ENCODE assay signal across 8 cellular contexts in genomic region chr2:64751286-64752260, GRCh38.
DNase-seq lines count a peak whose midpoint lies in the region; ATAC-seq and TF ChIP-seq lines count a peak whose summit lies in the region.

No MANE protein-coding gene starts in this region.

- DNase-seq in stimulated activated CD4-positive, alpha-beta T cell treated with anti-CD3 and anti-CD28 coated beads, Interleukin-15, amount 100 ng/mL, for 24 hours = peak; percentile 53
- DNase-seq in stimulated activated CD4-positive, alpha-beta T cell treated with anti-CD3 and anti-CD28 coated beads, Interleukin-12 subunit alpha, Interleukin-12 subunit beta, amount 100 ng/mL, for 4 hours = no peak
- DNase-seq in H4 (ENCODE audit: low spot score) (peak; percentile 98), Karpas-422 (peak; percentile 76), SK-N-MC (ENCODE audit: low read depth, low spot score) (no peak), choroid plexus epithelial cell (ENCODE audit: low read depth) (peak; percentile 71)

- peak overlapping the region; percentile 88 for H2AFZ ChIP-seq in Karpas-422 (ENCODE audit: low read length)

- H3K36me3 ChIP-seq in Karpas-422 (ENCODE audit: insufficient read depth, low read length) (no peaks in the 10 kb centered on the region), SK-N-MC (ENCODE audit: insufficient read depth, low read length) (no peaks in the 10 kb centered on the region)

- peak overlapping the region; percentile 94 for H3K27ac Mint-ChIP-seq in stimulated activated memory B cell treated with anti-CD40 and anti-IgM and Interleukin-4, amounts not matched to agents 10 μg/mL and 1 μg/mL and 100 μg/mL, for 72 hours

- H3K27me3 ChIP-seq in Karpas-422 (ENCODE audit: low read length) (no peaks in the 10 kb centered on the region), layer of hippocampus (ENCODE audit: control insufficient read depth, insufficient read depth, low read length) (no peaks in the 10 kb centered on the region)

- no peaks in the 10 kb centered on the region for H3K9me2 ChIP-seq in Karpas-422 (replicated peaks; ENCODE audit: insufficient read depth, low read length)

- TF ChIP-seq CTCF in choroid plexus epithelial cell (conservative IDR thresholded peaks at IDR 0.05; ENCODE audit: low read depth, low read length) = peak; percentile 37

- H3K4me1 ChIP-seq in Karpas-422 (ENCODE audit: low read length) = peaks cover 41% of the 10 kb centered on the region

- ATAC-seq in stimulated activated memory B cell treated with anti-CD40 and anti-IgM and Interleukin-4, amounts not matched to agents 10 μg/mL and 1 μg/mL and 100 μg/mL, for 72 hours = peak; percentile 92

- peak overlapping the region; percentile 97 for H3K4me3 Mint-ChIP-seq in stimulated activated memory B cell treated with anti-CD40 and anti-IgM and Interleukin-4, amounts not matched to agents 10 μg/mL and 1 μg/mL and 100 μg/mL, for 72 hours

- no peaks in the 10 kb centered on the region for H3K36me3 Mint-ChIP-seq in stimulated activated memory B cell treated with anti-CD40 and anti-IgM and Interleukin-4, amounts not matched to agents 10 μg/mL and 1 μg/mL and 100 μg/mL, for 72 hours

- H3K9me3 Mint-ChIP-seq in stimulated activated memory B cell treated with anti-CD40 and anti-IgM and Interleukin-4, amounts not matched to agents 10 μg/mL and 1 μg/mL and 100 μg/mL, for 72 hours = no peaks in the 10 kb centered on the region

- H3K27me3 Mint-ChIP-seq in stimulated activated memory B cell treated with anti-CD40 and anti-IgM and Interleukin-4, amounts not matched to agents 10 μg/mL and 1 μg/mL and 100 μg/mL, for 72 hours = no peaks in the 10 kb centered on the region

- peaks cover 17% of the 10 kb centered on the region for H3K4me1 Mint-ChIP-seq in stimulated activated memory B cell treated with anti-CD40 and anti-IgM and Interleukin-4, amounts not matched to agents 10 μg/mL and 1 μg/mL and 100 μg/mL, for 72 hours

- H3K4me2 ChIP-seq in Karpas-422 (ENCODE audit: low read depth, low read length, poor library complexity, severe bottlenecking) = peak overlapping the region; percentile 98

- H3K27ac ChIP-seq in Karpas-422 (ENCODE audit: low read length) (peak overlapping the region; percentile 82), SK-N-MC (no peak overlapping the region), layer of hippocampus (ENCODE audit: low read depth, low read length) (peak overlapping the region; percentile 97)

- peak overlapping the region; percentile 93 for H3K9ac ChIP-seq in Karpas-422 (ENCODE audit: low read length)
- H3K9ac ChIP-seq in SK-N-MC (ENCODE audit: insufficient read length) = peak overlapping the region; percentile 66

- H3K4me3 ChIP-seq in Karpas-422 (ENCODE audit: low read length) = peak overlapping the region; percentile 88
- H3K4me3 ChIP-seq in SK-N-MC = peak overlapping the region; percentile 87
- H3K4me3 ChIP-seq in choroid plexus epithelial cell (ENCODE audit: low read depth, low read length) = peak overlapping the region; percentile 75

- no peaks in the 10 kb centered on the region for H4K20me1 ChIP-seq in Karpas-422 (ENCODE audit: insufficient read depth, low read depth, low read length)

- H3K9me3 ChIP-seq in Karpas-422 (ENCODE audit: low read length) (peaks cover 7% of the 10 kb centered on the region), SK-N-MC (ENCODE audit: low read depth, low read length) (no peaks in the 10 kb centered on the region)

- H3K79me2 ChIP-seq in Karpas-422 (ENCODE audit: low read length) = peaks cover 37% of the 10 kb centered on the region

Comparison
In these comparisons a context has a peak if more than half of its experiments do, and no peak if none do; other contexts are left out.
1. DNase-seq: peak in stimulated activated CD4-positive, alpha-beta T cell treated with anti-CD3 and anti-CD28 coated beads, Interleukin-15, amount 100 ng/mL, for 24 hours (single experiment), H4 (single experiment), Karpas-422 (single experiment) and choroid plexus epithelial cell (single experiment); none in stimulated activated CD4-positive, alpha-beta T cell treated with anti-CD3 and anti-CD28 coated beads, Interleukin-12 subunit alpha, Interleukin-12 subunit beta, amount 100 ng/mL, for 4 hours (single experiment) and SK-N-MC (single experiment).
2. Peak in every context shown above with its lines, with median percentiles within 50 percentile points of each other: H3K4me3 ChIP-seq.